ENCODE assay signal across 1 cellular context in the genomic region with DNA sequence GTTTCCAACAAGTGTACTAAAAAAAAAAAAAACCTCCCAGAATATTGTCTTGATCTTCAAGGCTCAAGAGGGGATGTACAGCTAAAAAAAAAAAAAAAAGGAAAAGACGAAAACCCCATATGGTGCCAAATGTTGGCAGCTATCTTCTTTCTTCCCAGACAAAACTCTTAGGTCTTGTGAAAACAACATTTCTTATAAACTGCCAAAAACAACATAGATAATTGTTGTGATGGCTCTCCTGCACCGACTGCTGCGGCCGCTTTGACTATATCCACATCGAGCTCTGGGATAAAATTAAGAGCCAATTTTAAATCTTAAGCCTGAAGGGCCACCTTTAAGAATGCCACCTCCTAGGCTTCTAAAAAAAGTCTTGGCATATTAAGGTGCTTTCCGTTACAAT.
TF ChIP-seq lines count a peak whose summit lies in the region.

No MANE protein-coding gene starts in this region.

TF ChIP-seq in HEK293, 187 proteins besides CTCF, POLR2A, EP300 and RAD21 (continued from another document):
- TF ChIP-seq, protein P1, sequence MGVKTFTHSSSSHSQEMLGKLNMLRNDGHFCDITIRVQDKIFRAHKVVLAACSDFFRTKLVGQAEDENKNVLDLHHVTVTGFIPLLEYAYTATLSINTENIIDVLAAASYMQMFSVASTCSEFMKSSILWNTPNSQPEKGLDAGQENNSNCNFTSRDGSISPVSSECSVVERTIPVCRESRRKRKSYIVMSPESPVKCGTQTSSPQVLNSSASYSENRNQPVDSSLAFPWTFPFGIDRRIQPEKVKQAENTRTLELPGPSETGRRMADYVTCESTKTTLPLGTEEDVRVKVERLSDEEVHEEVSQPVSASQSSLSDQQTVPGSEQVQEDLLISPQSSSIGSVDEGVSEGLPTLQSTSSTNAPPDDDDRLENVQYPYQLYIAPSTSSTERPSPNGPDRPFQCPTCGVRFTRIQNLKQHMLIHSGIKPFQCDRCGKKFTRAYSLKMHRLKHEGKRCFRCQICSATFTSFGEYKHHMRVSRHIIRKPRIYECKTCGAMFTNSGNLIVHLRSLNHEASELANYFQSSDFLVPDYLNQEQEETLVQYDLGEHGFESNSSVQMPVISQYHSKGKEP (tag by site-specific recombination; IDR thresholded peaks at IDR 0.05) = peak; percentile 9; the same call in 1 of the 2 replicates
- no peak for TF ChIP-seq ZNF146 (tag by site-specific recombination; IDR thresholded peaks at IDR 0.05)
- peak; percentile 30; the same call in 1 of the 2 replicates for TF ChIP-seq ZNF843 (tag by site-specific recombination; IDR thresholded peaks at IDR 0.05)
- peak; percentile 83 for TF ChIP-seq GLIS1 (tag by site-specific recombination; IDR thresholded peaks at IDR 0.05)
- no peak for TF ChIP-seq KLF8 (tag by site-specific recombination; IDR thresholded peaks at IDR 0.05)
- no peak for TF ChIP-seq ZNF211 (tag by site-specific recombination; IDR thresholded peaks at IDR 0.05; ENCODE audit: low read depth)
- TF ChIP-seq MYNN (tag by site-specific recombination; IDR thresholded peaks at IDR 0.05; ENCODE audit: borderline replicate concordance) = peak; percentile 85
- TF ChIP-seq IKZF3 (tag by site-specific recombination; IDR thresholded peaks at IDR 0.05) = 0 out of 2 replicates have a peak, but pooled peaks have one; percentile 49
- 0 out of 2 replicates have a peak, but pooled peaks have one; percentile 81 for TF ChIP-seq ZNF792 (tag by site-specific recombination; IDR thresholded peaks at IDR 0.05)
- peak; percentile 35; the same call in 1 of the 2 replicates for TF ChIP-seq FEZF1 (tag by site-specific recombination; IDR thresholded peaks at IDR 0.05)
